2 cellular contexts compared by ENCODE assay signal in the genomic region with DNA sequence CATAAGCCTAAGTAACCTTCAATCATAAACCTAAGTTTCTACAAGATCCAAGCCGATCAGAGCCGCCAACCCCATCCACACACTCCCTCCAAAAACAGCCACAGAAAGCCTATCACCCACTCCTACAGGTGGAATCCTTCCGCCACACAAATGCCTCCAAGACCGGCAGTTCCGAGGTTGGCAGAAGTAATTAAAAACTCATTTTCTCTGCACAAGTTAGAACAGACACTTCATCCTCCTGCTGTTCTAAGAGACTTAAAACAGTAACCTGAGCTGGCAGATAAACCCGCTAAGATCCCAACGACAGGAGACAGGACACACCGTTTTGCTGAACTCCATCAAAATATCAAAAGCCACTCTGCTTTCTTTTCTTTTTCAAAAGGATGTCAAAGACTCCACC.
TF ChIP-seq lines count a peak whose summit lies in the region.

No MANE protein-coding gene starts in this region.

TF ChIP-seq in GM23338, 12 proteins besides CTCF, POLR2A, EP300 and RAD21 (continued from another document):
- TF ChIP-seq, protein P1, sequence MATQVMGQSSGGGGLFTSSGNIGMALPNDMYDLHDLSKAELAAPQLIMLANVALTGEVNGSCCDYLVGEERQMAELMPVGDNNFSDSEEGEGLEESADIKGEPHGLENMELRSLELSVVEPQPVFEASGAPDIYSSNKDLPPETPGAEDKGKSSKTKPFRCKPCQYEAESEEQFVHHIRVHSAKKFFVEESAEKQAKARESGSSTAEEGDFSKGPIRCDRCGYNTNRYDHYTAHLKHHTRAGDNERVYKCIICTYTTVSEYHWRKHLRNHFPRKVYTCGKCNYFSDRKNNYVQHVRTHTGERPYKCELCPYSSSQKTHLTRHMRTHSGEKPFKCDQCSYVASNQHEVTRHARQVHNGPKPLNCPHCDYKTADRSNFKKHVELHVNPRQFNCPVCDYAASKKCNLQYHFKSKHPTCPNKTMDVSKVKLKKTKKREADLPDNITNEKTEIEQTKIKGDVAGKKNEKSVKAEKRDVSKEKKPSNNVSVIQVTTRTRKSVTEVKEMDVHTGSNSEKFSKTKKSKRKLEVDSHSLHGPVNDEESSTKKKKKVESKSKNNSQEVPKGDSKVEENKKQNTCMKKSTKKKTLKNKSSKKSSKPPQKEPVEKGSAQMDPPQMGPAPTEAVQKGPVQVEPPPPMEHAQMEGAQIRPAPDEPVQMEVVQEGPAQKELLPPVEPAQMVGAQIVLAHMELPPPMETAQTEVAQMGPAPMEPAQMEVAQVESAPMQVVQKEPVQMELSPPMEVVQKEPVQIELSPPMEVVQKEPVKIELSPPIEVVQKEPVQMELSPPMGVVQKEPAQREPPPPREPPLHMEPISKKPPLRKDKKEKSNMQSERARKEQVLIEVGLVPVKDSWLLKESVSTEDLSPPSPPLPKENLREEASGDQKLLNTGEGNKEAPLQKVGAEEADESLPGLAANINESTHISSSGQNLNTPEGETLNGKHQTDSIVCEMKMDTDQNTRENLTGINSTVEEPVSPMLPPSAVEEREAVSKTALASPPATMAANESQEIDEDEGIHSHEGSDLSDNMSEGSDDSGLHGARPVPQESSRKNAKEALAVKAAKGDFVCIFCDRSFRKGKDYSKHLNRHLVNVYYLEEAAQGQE (IDR thresholded peaks at IDR 0.05; ENCODE audit: unreplicated experiment) = no peak
- TF ChIP-seq ZNF114 (CRISPR knock-in tag; IDR thresholded peaks at IDR 0.05) = no peak
- TF ChIP-seq, protein P2, sequence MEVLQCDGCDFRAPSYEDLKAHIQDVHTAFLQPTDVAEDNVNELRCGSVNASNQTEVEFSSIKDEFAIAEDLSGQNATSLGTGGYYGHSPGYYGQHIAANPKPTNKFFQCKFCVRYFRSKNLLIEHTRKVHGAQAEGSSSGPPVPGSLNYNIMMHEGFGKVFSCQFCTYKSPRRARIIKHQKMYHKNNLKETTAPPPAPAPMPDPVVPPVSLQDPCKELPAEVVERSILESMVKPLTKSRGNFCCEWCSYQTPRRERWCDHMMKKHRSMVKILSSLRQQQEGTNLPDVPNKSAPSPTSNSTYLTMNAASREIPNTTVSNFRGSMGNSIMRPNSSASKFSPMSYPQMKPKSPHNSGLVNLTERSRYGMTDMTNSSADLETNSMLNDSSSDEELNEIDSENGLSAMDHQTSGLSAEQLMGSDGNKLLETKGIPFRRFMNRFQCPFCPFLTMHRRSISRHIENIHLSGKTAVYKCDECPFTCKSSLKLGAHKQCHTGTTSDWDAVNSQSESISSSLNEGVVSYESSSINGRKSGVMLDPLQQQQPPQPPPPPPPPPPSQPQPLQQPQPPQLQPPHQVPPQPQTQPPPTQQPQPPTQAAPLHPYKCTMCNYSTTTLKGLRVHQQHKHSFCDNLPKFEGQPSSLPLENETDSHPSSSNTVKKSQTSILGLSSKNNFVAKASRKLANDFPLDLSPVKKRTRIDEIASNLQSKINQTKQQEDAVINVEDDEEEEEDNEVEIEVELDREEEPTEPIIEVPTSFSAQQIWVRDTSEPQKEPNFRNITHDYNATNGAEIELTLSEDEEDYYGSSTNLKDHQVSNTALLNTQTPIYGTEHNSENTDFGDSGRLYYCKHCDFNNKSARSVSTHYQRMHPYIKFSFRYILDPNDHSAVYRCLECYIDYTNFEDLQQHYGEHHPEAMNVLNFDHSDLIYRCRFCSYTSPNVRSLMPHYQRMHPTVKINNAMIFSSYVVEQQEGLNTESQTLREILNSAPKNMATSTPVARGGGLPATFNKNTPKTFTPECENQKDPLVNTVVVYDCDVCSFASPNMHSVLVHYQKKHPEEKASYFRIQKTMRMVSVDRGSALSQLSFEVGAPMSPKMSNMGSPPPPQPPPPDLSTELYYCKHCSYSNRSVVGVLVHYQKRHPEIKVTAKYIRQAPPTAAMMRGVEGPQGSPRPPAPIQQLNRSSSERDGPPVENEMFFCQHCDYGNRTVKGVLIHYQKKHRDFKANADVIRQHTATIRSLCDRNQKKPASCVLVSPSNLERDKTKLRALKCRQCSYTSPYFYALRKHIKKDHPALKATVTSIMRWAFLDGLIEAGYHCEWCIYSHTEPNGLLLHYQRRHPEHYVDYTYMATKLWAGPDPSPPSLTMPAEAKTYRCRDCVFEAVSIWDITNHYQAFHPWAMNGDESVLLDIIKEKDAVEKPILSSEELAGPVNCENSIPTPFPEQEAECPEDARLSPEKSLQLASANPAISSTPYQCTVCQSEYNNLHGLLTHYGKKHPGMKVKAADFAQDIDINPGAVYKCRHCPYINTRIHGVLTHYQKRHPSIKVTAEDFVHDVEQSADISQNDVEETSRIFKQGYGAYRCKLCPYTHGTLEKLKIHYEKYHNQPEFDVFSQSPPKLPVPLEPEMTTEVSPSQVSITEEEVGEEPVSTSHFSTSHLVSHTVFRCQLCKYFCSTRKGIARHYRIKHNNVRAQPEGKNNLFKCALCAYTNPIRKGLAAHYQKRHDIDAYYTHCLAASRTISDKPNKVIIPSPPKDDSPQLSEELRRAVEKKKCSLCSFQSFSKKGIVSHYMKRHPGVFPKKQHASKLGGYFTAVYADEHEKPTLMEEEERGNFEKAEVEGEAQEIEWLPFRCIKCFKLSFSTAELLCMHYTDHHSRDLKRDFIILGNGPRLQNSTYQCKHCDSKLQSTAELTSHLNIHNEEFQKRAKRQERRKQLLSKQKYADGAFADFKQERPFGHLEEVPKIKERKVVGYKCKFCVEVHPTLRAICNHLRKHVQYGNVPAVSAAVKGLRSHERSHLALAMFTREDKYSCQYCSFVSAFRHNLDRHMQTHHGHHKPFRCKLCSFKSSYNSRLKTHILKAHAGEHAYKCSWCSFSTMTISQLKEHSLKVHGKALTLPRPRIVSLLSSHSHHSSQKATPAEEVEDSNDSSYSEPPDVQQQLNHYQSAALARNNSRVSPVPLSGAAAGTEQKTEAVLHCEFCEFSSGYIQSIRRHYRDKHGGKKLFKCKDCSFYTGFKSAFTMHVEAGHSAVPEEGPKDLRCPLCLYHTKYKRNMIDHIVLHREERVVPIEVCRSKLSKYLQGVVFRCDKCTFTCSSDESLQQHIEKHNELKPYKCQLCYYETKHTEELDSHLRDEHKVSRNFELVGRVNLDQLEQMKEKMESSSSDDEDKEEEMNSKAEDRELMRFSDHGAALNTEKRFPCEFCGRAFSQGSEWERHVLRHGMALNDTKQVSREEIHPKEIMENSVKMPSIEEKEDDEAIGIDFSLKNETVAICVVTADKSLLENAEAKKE (CRISPR knock-in tag; IDR thresholded peaks at IDR 0.05) = no peak
- TF ChIP-seq CREB1 (CRISPR knock-in tag; IDR thresholded peaks at IDR 0.05; ENCODE audit: low read depth) = no peak
- no peak for TF ChIP-seq POLR2AphosphoS5 (IDR thresholded peaks at IDR 0.05; ENCODE audit: low read depth)
- no peak for TF ChIP-seq ZNF331 (CRISPR knock-in tag; IDR thresholded peaks at IDR 0.05; ENCODE audit: low read depth)
- TF ChIP-seq JUNB (IDR thresholded peaks at IDR 0.05; ENCODE audit: unreplicated experiment) = no peak
- TF ChIP-seq, protein P3, sequence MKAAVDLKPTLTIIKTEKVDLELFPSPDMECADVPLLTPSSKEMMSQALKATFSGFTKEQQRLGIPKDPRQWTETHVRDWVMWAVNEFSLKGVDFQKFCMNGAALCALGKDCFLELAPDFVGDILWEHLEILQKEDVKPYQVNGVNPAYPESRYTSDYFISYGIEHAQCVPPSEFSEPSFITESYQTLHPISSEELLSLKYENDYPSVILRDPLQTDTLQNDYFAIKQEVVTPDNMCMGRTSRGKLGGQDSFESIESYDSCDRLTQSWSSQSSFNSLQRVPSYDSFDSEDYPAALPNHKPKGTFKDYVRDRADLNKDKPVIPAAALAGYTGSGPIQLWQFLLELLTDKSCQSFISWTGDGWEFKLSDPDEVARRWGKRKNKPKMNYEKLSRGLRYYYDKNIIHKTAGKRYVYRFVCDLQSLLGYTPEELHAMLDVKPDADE (IDR thresholded peaks at IDR 0.05) = no peak

TF ChIP-seq in endothelial cell of umbilical vein, 7 proteins besides CTCF, POLR2A, EP300 and RAD21 (continued from another document):
- TF ChIP-seq JUN (IDR thresholded peaks at IDR 0.05; ENCODE audit: borderline replicate concordance, insufficient read depth, insufficient read length, low read depth) (no peak), POLR2AphosphoS5 (IDR thresholded peaks at IDR 0.05; ENCODE audit: insufficient read depth, low read depth, low read length) (no peak), FOS (IDR thresholded peaks at IDR 0.05; ENCODE audit: borderline replicate concordance, insufficient read depth, low read length) (no peak)
- TF ChIP-seq, protein P4, sequence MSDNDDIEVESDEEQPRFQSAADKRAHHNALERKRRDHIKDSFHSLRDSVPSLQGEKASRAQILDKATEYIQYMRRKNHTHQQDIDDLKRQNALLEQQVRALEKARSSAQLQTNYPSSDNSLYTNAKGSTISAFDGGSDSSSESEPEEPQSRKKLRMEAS (IDR thresholded peaks at IDR 0.05; ENCODE audit: insufficient read depth, insufficient read length) = no peak
TF ChIP-seq in endothelial cell of umbilical vein: peak in this region for 0.
